8 cellular contexts compared by ENCODE assay signal in the genomic region with DNA sequence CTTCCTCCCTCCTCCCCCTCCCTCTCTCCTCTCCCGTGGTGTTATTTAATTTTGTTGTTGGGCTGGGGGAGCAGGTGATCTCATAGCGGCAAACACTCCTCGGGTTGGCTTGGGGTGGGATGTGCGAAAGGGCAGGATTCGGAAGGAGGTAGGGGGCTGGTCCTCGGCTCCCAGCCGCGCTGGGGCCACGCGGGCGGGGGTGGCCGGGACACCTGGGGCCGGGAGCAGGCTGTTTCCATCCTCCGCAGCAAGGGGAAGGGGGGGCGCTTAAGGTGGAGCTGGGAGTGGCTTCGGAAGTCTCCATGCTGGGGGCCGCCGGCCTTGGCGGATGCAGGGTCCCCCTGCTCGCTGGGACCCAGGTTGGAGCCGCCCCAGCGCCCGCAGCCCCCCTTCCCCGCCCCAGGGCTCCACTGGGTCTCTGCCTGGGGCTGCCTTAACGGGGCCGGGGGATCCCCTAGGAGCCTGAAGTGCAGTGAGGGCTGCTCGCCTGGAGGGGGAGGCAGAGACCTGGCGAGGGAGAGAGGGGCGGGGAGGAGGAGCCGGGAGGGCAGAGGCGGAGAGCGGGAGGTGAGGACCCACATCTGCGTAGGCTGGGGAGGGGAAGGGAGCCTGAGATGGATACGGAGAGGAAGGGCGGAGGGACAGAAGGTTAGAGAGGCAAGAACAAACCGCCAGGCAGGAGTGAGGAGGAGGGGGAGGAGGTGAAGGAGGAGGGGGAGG. TPM values are rescaled to one million over a fixed set of nuclear protein-coding genes. Genes with fewer than 3 reads are reported as not detected.
DNase-seq lines count a peak whose midpoint lies in the region; ATAC-seq and TF ChIP-seq lines count a peak whose summit lies in the region.

No MANE protein-coding gene starts in this region.

- H3K27me3 ChIP-seq in kidney epithelial cell (ENCODE audit: control insufficient read depth, insufficient read depth, low read length), result no peaks in the 10 kb centered on the region

- H3K4me3 ChIP-seq in kidney epithelial cell (ENCODE audit: low read depth, low read length), result peak overlapping the region; percentile 52

- peak; percentile 86 for TF ChIP-seq CTCF in 22Rv1 (IDR thresholded peaks at IDR 0.05)
- peak; percentile 97 for TF ChIP-seq CTCF in kidney epithelial cell (IDR thresholded peaks at IDR 0.05; ENCODE audit: insufficient read depth, low read length, poor library complexity, severe bottlenecking)

- ATAC-seq in GM18520 (IDR thresholded peaks at IDR 0.05; ENCODE audit: unreplicated experiment), result peak; percentile 57
- ATAC-seq in HG03139 (IDR thresholded peaks at IDR 0.05; ENCODE audit: unreplicated experiment), result peak; percentile 74

- H3K27ac ChIP-seq in 22Rv1 (peak overlapping the region; percentile 95), caudate nucleus (ENCODE audit: low read depth, low read length) (peak overlapping the region; percentile 95)

- peak; percentile 71 for DNase-seq in NCI-H345 treated with DMSO at 0.1 percent for 48 hours (lab: John Stamatoyannopoulos, UW; ENCODE audit: unreplicated experiment)
- DNase-seq in activated CD4-positive, CD25-positive, alpha-beta regulatory T cell (lab: John Stamatoyannopoulos, UW), result peak; percentile 77 to 87 (median 83)
- peak; percentile 51 to 98 (median 88) for DNase-seq in caudate nucleus (lab: John Stamatoyannopoulos, UW)
- no peak for DNase-seq in kidney epithelial cell (ENCODE audit: low read depth)
- peak; percentile 94 for DNase-seq in stimulated activated CD4-positive, alpha-beta T cell treated with anti-CD3 and anti-CD28 coated beads, Interleukin-15, amount 100 ng/mL, for 24 hours

- no peaks in the 10 kb centered on the region for H3K36me3 ChIP-seq in kidney epithelial cell (ENCODE audit: control insufficient read depth, insufficient read depth, low read length)

RNA-seq across cellular contexts. Expression of gene CA11, which starts 0.4 kb away (rescaled TPM):
- total RNA-seq in kidney epithelial cell, result 1.1 and 1.7 TPM in 2 replicates

RNA-seq across cellular contexts. Expression of gene DBP, which starts 9.2 kb away (rescaled TPM):
- total RNA-seq in kidney epithelial cell, result 1.6 and 3.4 TPM in 2 replicates

RNA-seq across cellular contexts. Expression of gene NTN5, which starts 26.5 kb away (rescaled TPM):
- not detected in 2 replicates for total RNA-seq in kidney epithelial cell

RNA-seq across cellular contexts. Expression of gene SPHK2, which starts 27.0 kb away (rescaled TPM):
- total RNA-seq in kidney epithelial cell, result 27.9 and 30.3 TPM in 2 replicates

RNA-seq across cellular contexts. Expression of gene RPL18, which starts 27.4 kb away (rescaled TPM):
- 2,979 and 3,293 TPM in 2 replicates for total RNA-seq in kidney epithelial cell
